ENCODE assay signal across 20 cellular contexts in genomic region chr5:128380324-128380723, GRCh38.
DNase-seq lines count a peak whose midpoint lies in the region; ATAC-seq and TF ChIP-seq lines count a peak whose summit lies in the region.
"Had no signal": no experiment of that assay in that cellular context is flagged by ENCODE, and none has a peak within 500 bp of the region (broad histone marks: within the 10 kb centered on the region; RNA-seq: fewer than 3 reads in every experiment).

No MANE protein-coding gene starts in this region.

- H2AFZ ChIP-seq in smooth muscle cell (ENCODE audit: low read depth), result no peak overlapping the region

- no peaks in the 10 kb centered on the region for H3F3A ChIP-seq in smooth muscle cell (ENCODE audit: low read depth)

- no peak overlapping the region for H3K4me2 ChIP-seq in smooth muscle cell
- H3K4me2 ChIP-seq: SK-N-SH had no signal

- H3K27ac ChIP-seq in cardiac muscle cell (peak overlapping the region; percentile 72), left ventricle myocardium inferior (replicated peaks) (no peak overlapping the region), ectodermal cell (ENCODE audit: insufficient read depth, low read depth, low read length, poor library complexity, severe bottlenecking) (peak overlapping the region; percentile 39), smooth muscle cell (ENCODE audit: low read depth) (no peak overlapping the region)

- H3K4me1 Mint-ChIP-seq in mesothelial cell of epicardium (peaks cover 38% of the 10 kb centered on the region), type B pancreatic cell (ENCODE audit: unreplicated experiment) (peaks cover 34% of the 10 kb centered on the region)
- H3K4me1 Mint-ChIP-seq: CD4-positive, CD25-positive, alpha-beta regulatory T cell had no signal

- no peaks in the 10 kb centered on the region for H3K9me3 Mint-ChIP-seq in mesothelial cell of epicardium
- H3K9me3 Mint-ChIP-seq in type B pancreatic cell, result no peaks in the 10 kb centered on the region

- peak overlapping the region; percentile 65 for H3K27ac Mint-ChIP-seq in mesothelial cell of epicardium
- no peak overlapping the region for H3K27ac Mint-ChIP-seq in type B pancreatic cell
- H3K27ac Mint-ChIP-seq: CD4-positive, CD25-positive, alpha-beta regulatory T cell had no signal

- H4K20me1 ChIP-seq in smooth muscle cell (ENCODE audit: low read depth), result no peaks in the 10 kb centered on the region

- H3K27me3 Mint-ChIP-seq in mesothelial cell of epicardium (ENCODE audit: low read depth) (no peaks in the 10 kb centered on the region), type B pancreatic cell (no peaks in the 10 kb centered on the region)
- H3K27me3 Mint-ChIP-seq: CD4-positive, CD25-positive, alpha-beta regulatory T cell had no signal

- H3K4me1 ChIP-seq in cardiac muscle cell (ENCODE audit: low read depth) (peaks cover 34% of the 10 kb centered on the region), left ventricle myocardium inferior (no peaks in the 10 kb centered on the region), ectodermal cell (ENCODE audit: control insufficient read depth, insufficient read depth, low read length) (no peaks in the 10 kb centered on the region), smooth muscle cell (ENCODE audit: low read depth) (no peaks in the 10 kb centered on the region)
- H3K4me1 ChIP-seq: BE2C, HAP-1 had no signal

- H3K36me3 Mint-ChIP-seq in mesothelial cell of epicardium, result peaks cover 17% of the 10 kb centered on the region
- H3K36me3 Mint-ChIP-seq in type B pancreatic cell, result peaks cover 23% of the 10 kb centered on the region
- H3K36me3 Mint-ChIP-seq: CD4-positive, CD25-positive, alpha-beta regulatory T cell had no signal

- H3K9me3 ChIP-seq in cardiac muscle cell (ENCODE audit: low read depth) (no peaks in the 10 kb centered on the region), left ventricle myocardium inferior (replicated peaks) (no peaks in the 10 kb centered on the region), ectodermal cell (ENCODE audit: control insufficient read depth, low read length) (no peaks in the 10 kb centered on the region), smooth muscle cell (replicated peaks; ENCODE audit: low read depth) (no peaks in the 10 kb centered on the region)
- H3K9me3 ChIP-seq: BE2C, HAP-1, SK-N-SH had no signal

- no peaks in the 10 kb centered on the region for H3K27me3 ChIP-seq in cardiac muscle cell
- H3K27me3 ChIP-seq in left ventricle myocardium inferior (ENCODE audit: low read depth), result no peaks in the 10 kb centered on the region
- H3K27me3 ChIP-seq in ectodermal cell (ENCODE audit: control insufficient read depth, insufficient read depth, low read length, poor library complexity, severe bottlenecking), result no peaks in the 10 kb centered on the region
- H3K27me3 ChIP-seq in smooth muscle cell (ENCODE audit: low read depth), result no peaks in the 10 kb centered on the region
- H3K27me3 ChIP-seq: BE2C had no signal

- TF ChIP-seq CTCF in cardiac muscle cell (IDR thresholded peaks at IDR 0.05; ENCODE audit: low read depth, low read length) (no peak), left ventricle myocardium inferior (IDR thresholded peaks at IDR 0.05; ENCODE audit: borderline replicate concordance) (no peak), mesothelial cell of epicardium (IDR thresholded peaks at IDR 0.05; ENCODE audit: unreplicated experiment) (no peak), smooth muscle cell (IDR thresholded peaks at IDR 0.05; ENCODE audit: borderline replicate concordance, insufficient read depth, poor library complexity, severe bottlenecking) (no peak), type B pancreatic cell (conservative IDR thresholded peaks at IDR 0.05) (no peak)

- H3K4me3 ChIP-seq in cardiac muscle cell (no peak overlapping the region), left ventricle myocardium inferior (no peak overlapping the region), ectodermal cell (ENCODE audit: insufficient read depth, low read depth, low read length) (no peak overlapping the region), smooth muscle cell (no peak overlapping the region)
- H3K4me3 ChIP-seq: HAP-1, K562 had no signal

- peaks cover 86% of the 10 kb centered on the region for H3K36me3 ChIP-seq in cardiac muscle cell
- H3K36me3 ChIP-seq in left ventricle myocardium inferior, result no peaks in the 10 kb centered on the region
- H3K36me3 ChIP-seq in ectodermal cell (ENCODE audit: control insufficient read depth, insufficient read depth, low read length), result peaks cover 4% of the 10 kb centered on the region
- H3K36me3 ChIP-seq in smooth muscle cell (ENCODE audit: low read depth), result no peaks in the 10 kb centered on the region
- H3K36me3 ChIP-seq: BE2C, HAP-1 had no signal

- H3K9ac ChIP-seq in smooth muscle cell (ENCODE audit: low read depth), result no peak overlapping the region
- H3K9ac ChIP-seq: SK-N-SH had no signal

- intact Hi-C loops in left ventricle myocardium inferior (cut with micrococcal nuclease), result no loop called here

- no peaks in the 10 kb centered on the region for H3K79me2 ChIP-seq in smooth muscle cell (ENCODE audit: low read depth)

- 89 to 92% methylated on average over 3 of the region's 3 CpGs for WGBS in ectodermal cell, 2 experiments
- WGBS in smooth muscle cell (ENCODE audit: low lambda C conversion rate), result 95% methylated on average over 3 of the region's 3 CpGs

- no peak for ATAC-seq in GM21390 (IDR thresholded peaks at IDR 0.05; ENCODE audit: unreplicated experiment)
- ATAC-seq: K562 had no signal

- H3K4me3 Mint-ChIP-seq in mesothelial cell of epicardium (no peak overlapping the region), type B pancreatic cell (no peak overlapping the region)
- H3K4me3 Mint-ChIP-seq: CD4-positive, CD25-positive, alpha-beta regulatory T cell had no signal

- DNase-seq in cardiac muscle cell (ENCODE audit: low read depth in 1 of 2, low spot score in 1 of 2) (no peak), left ventricle myocardium inferior (no peak), mesothelial cell of epicardium (ENCODE audit: low spot score in 2 of 2, unreplicated experiment in 2 of 2) (no peak), smooth muscle cell (lab: John Stamatoyannopoulos, UW; ENCODE audit: unreplicated experiment) (no peak), type B pancreatic cell (ENCODE audit: extremely low spot score, unreplicated experiment) (no peak)
- DNase-seq: BE2C; CD4-positive, CD25-positive, alpha-beta regulatory T cell; COR-L47; DMS153; GF-D8; NCI-H1105 treated with DMSO at 0.1 percent for 48 hours; NCI-H187; NCI-H748 treated with DMSO at 0.1 percent for 48 hours; OCI-M1; SHP77; SK-N-SH had no signal

Comparison
In these comparisons a context has a peak if more than half of its experiments do, and no peak if none do; other contexts are left out.
1. H3K27ac ChIP-seq: peak in cardiac muscle cell (single experiment) and ectodermal cell (single experiment); none in left ventricle myocardium inferior (single experiment) and smooth muscle cell (single experiment).